1 cellular context compared by ENCODE assay signal in genomic region chr9:33022755-33023154, GRCh38.
TF ChIP-seq lines count a peak whose summit lies in the region.

No MANE protein-coding gene starts in this region.

TF ChIP-seq in H1, 55 proteins besides CTCF, POLR2A, EP300 and RAD21:
- TF ChIP-seq TEAD4 (IDR thresholded peaks at IDR 0.05; ENCODE audit: low read depth, low read length) (no peak), NANOG (IDR thresholded peaks at IDR 0.05; ENCODE audit: insufficient read depth, low read depth, low read length, poor library complexity, severe bottlenecking) (no peak), SIX5 (IDR thresholded peaks at IDR 0.05; ENCODE audit: low read depth, low read length) (no peak), ATF2 (IDR thresholded peaks at IDR 0.05; ENCODE audit: low read length) (no peak), SUZ12 (IDR thresholded peaks at IDR 0.05; ENCODE audit: low read length) (no peak), CBX8 (IDR thresholded peaks at IDR 0.05; ENCODE audit: borderline replicate concordance, low read depth, low read length) (no peak), ASH2L (IDR thresholded peaks at IDR 0.05; ENCODE audit: low read length) (no peak), SAP30 (IDR thresholded peaks at IDR 0.05; ENCODE audit: insufficient read depth, insufficient replicate concordance, low read length) (no peak), KDM5A (IDR thresholded peaks at IDR 0.05; ENCODE audit: low read length) (no peak), SIN3A (conservative IDR thresholded peaks at IDR 0.05 in 1 of 2, IDR thresholded peaks at IDR 0.05 in 1 of 2; ENCODE audit: low read depth in 1 of 2, low read length in 2 of 2) (no peak), SP1 (IDR thresholded peaks at IDR 0.05; ENCODE audit: low read depth, low read length) (no peak)
- TF ChIP-seq, protein P1, sequence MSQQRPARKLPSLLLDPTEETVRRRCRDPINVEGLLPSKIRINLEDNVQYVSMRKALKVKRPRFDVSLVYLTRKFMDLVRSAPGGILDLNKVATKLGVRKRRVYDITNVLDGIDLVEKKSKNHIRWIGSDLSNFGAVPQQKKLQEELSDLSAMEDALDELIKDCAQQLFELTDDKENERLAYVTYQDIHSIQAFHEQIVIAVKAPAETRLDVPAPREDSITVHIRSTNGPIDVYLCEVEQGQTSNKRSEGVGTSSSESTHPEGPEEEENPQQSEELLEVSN (IDR thresholded peaks at IDR 0.05): no peak
